In the genomic region with DNA sequence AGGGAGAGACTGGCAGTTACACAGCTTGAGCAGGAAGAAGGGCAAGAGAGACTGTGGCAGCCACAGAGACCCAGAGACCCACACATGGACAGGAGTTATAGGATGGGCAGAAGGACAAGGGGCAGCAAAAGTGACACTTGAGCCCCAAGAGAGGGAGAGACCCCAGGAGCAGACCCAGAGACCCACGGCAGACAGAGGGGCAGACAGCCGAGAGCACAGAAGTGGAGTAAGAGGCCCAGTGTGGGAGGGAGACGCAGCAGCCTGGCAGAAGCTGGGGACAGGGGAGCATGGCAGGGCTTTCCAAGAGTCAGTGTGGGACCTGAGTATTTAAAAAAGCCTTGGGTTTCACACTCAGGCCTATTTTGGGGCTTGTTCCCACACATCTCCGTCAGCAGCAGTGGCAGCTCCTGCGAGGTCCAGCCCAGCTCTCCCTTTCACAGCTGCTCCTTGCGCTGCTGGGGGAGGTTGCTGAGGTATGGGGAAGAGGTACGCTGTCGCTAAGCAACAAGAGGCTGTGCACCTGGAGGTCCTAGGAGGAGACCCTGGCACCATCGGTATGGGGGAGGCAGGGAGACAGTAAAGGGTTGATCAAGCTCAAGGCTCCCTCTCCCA, we compare ENCODE assay signal across 11 cellular contexts. TPM values are rescaled to one million over a fixed set of nuclear protein-coding genes. Genes with fewer than 3 reads are reported as not detected.
A peak's percentile ranks its signal among the peaks of the same experiment; 100 is the strongest.
DNase-seq lines count a peak whose midpoint lies in the region; ATAC-seq and TF ChIP-seq lines count a peak whose summit lies in the region.
"Had no signal": no experiment of that assay in that cellular context is flagged by ENCODE, and none has a peak within 500 bp of the region (broad histone marks: within the 10 kb centered on the region; RNA-seq: fewer than 3 reads in every experiment).

No MANE protein-coding gene starts in this region.

- H3K9me3 Mint-ChIP-seq in CD8-positive, alpha-beta T cell: no peaks in the 10 kb centered on the region
- no peaks in the 10 kb centered on the region for H3K9me3 Mint-ChIP-seq in activated B cell treated with CpG ODN at 0.5 μM for 24 hours

- no peak overlapping the region for H3K4me3 ChIP-seq in CD8-positive, alpha-beta T cell (ENCODE audit: low read depth, low read length)
- H3K4me3 ChIP-seq in left lung: no peak overlapping the region
- H3K4me3 ChIP-seq in skeletal muscle tissue (ENCODE audit: low read length in 3 of 3): peak overlapping the region; percentile 71 to 85 (median 75)
- H3K4me3 ChIP-seq: HAP-1 had no signal

- CTCF ChIA-PET in CD8-positive, alpha-beta T cell (lab: Charles Lee): interaction anchor here (1.4 to 2.0 kb wide), 2 partner anchors 8 to 64 kb away, joined by 3 to 6 read pairs; partner anchors contain the start of gene MEF2D
- CTCF ChIA-PET in activated B cell treated with CpG ODN at 0.5 μM for 24 hours (lab: Charles Lee): interaction anchor here (1.6 kb wide), 1 partner anchor 16 kb away, joined by 5 read pairs; no protein-coding TSS in a partner anchor

- H3K4me1 Mint-ChIP-seq in CD8-positive, alpha-beta T cell (ENCODE audit: low read depth): peaks cover 43% of the 10 kb centered on the region
- H3K4me1 Mint-ChIP-seq in activated B cell treated with CpG ODN at 0.5 μM for 24 hours: peaks cover 44% of the 10 kb centered on the region

- no peak overlapping the region for H3K4me3 Mint-ChIP-seq in CD8-positive, alpha-beta T cell
- no peak overlapping the region for H3K4me3 Mint-ChIP-seq in activated B cell treated with CpG ODN at 0.5 μM for 24 hours

- no peaks in the 10 kb centered on the region for H3K9me3 ChIP-seq in CD8-positive, alpha-beta T cell (ENCODE audit: low read length)
- H3K9me3 ChIP-seq in left lung (no peaks in the 10 kb centered on the region), skeletal muscle tissue (ENCODE audit: control insufficient read depth in 3 of 3, low read length in 3 of 3) (no peaks in the 10 kb centered on the region)
- H3K9me3 ChIP-seq: Caco-2, HAP-1 had no signal

- peak overlapping the region; percentile 23 for H3K27ac Mint-ChIP-seq in CD8-positive, alpha-beta T cell
- H3K27ac Mint-ChIP-seq in activated B cell treated with CpG ODN at 0.5 μM for 24 hours: peak overlapping the region; percentile 70

- DNase-seq in CD8-positive, alpha-beta T cell: no peak
- DNase-seq in activated B cell treated with CpG ODN at 0.5 μM for 24 hours (no peak), left lung (peak in 1 of 2 donors; percentile 25), AG08396 (ENCODE audit: low spot score) (no peak), UCSD-AML1 (lab: John Stamatoyannopoulos, UW; ENCODE audit: unreplicated experiment) (no peak), amniotic stem cell (lab: John Stamatoyannopoulos, UW) (no peak)
- no peak for DNase-seq in stimulated activated CD4-positive, alpha-beta T cell treated with anti-CD3 and anti-CD28 coated beads, Interleukin-4, amount 100 ng/mL, for 1 hour
- DNase-seq: Caco-2, NCI-H69 had no signal

- peaks cover 41% of the 10 kb centered on the region for H3K4me1 ChIP-seq in CD8-positive, alpha-beta T cell (ENCODE audit: insufficient read depth, low read length)
- H3K4me1 ChIP-seq in left lung (peaks cover 19 to 58% of the 10 kb centered on the region in 2 donors), skeletal muscle tissue (ENCODE audit: control insufficient read depth in 3 of 3, insufficient read depth in 3 of 3, low read length in 3 of 3) (peaks cover 38 to 61% (median 43%) of the 10 kb centered on the region in 3 donors)

- intact Hi-C loops in CD8-positive, alpha-beta T cell (cut with DNase I, micrococcal nuclease): loop anchor here (5.0 kb wide), 3 partner anchors 73 to 243 kb away; partner anchors contain the start of genes HDGF (in 1 of the 2), SMG5 (in 1 of the 2) and TMEM79 (in 1 of the 2)
- intact Hi-C loops in activated B cell treated with CpG ODN at 0.5 μM for 24 hours (cut with micrococcal nuclease) (loop anchor here (2.0 to 5.0 kb wide), 2 partner anchors 15 to 38 kb away; no protein-coding TSS in a partner anchor), left lung (cut with DNase I) (no loop called here)

- TF ChIP-seq CTCF in CD8-positive, alpha-beta T cell (IDR thresholded peaks at IDR 0.05): no peak
- TF ChIP-seq CTCF in activated B cell treated with CpG ODN at 0.5 μM for 24 hours (IDR thresholded peaks at IDR 0.05) (no peak), left lung (IDR thresholded peaks at IDR 0.05) (no peak)

- H3K27me3 Mint-ChIP-seq in CD8-positive, alpha-beta T cell (ENCODE audit: low read depth): no peaks in the 10 kb centered on the region
- no peaks in the 10 kb centered on the region for H3K27me3 Mint-ChIP-seq in activated B cell treated with CpG ODN at 0.5 μM for 24 hours

- H3K36me3 ChIP-seq in CD8-positive, alpha-beta T cell (ENCODE audit: insufficient read depth, low read length): no peaks in the 10 kb centered on the region
- H3K36me3 ChIP-seq in left lung (no peaks in the 10 kb centered on the region), skeletal muscle tissue (ENCODE audit: control insufficient read depth in 3 of 3, insufficient read depth in 3 of 3, low read length in 3 of 3) (no peaks in the 10 kb centered on the region)
- H3K36me3 ChIP-seq: HAP-1 had no signal

- peak overlapping the region; percentile 84 to 91 (median 89) for H3K9ac ChIP-seq in skeletal muscle tissue (ENCODE audit: low read depth in 1 of 3, low read length in 3 of 3)

- no peaks in the 10 kb centered on the region for H3K27me3 ChIP-seq in CD8-positive, alpha-beta T cell (ENCODE audit: insufficient read depth, low read length)
- no peaks in the 10 kb centered on the region for H3K27me3 ChIP-seq in left lung
- no peaks in the 10 kb centered on the region for H3K27me3 ChIP-seq in skeletal muscle tissue (ENCODE audit: control insufficient read depth in 3 of 3, insufficient read depth in 3 of 3, low read length in 3 of 3)

- no peaks in the 10 kb centered on the region for H3K36me3 Mint-ChIP-seq in CD8-positive, alpha-beta T cell
- H3K36me3 Mint-ChIP-seq in activated B cell treated with CpG ODN at 0.5 μM for 24 hours (ENCODE audit: low read depth): no peaks in the 10 kb centered on the region

- POLR2A ChIA-PET in CD8-positive, alpha-beta T cell (lab: Charles Lee): interaction anchor here (1.4 to 1.6 kb wide), 2 partner anchors 9 to 11 kb away, joined by 3 to 5 read pairs; partner anchors contain the start of gene MEF2D
- POLR2A ChIA-PET in activated B cell treated with CpG ODN at 0.5 μM for 24 hours (lab: Charles Lee): interaction anchor here (0.5 to 21.6 kb wide), 4 partner anchors 9 to 40 kb away, joined by 3 to 1179 read pairs (median 6); partner anchors contain the start of gene MEF2D

- H3K27ac ChIP-seq in CD8-positive, alpha-beta T cell (ENCODE audit: low read depth, low read length): no peak overlapping the region
- H3K27ac ChIP-seq in left lung (peak overlapping the region; percentile 67 to 82), skeletal muscle tissue (ENCODE audit: low read depth, low read length) (peak overlapping the region; percentile 100)

- no peak for ATAC-seq in CD8-positive, alpha-beta T cell
- ATAC-seq in activated B cell treated with CpG ODN at 0.5 μM for 24 hours (ENCODE audit: low read depth) (no peak), left lung (no peak)

RNA-seq across cellular contexts. Expression of gene MEF2D, which starts 9.0 kb away (rescaled TPM):
- 100 to 1,000 TPM; 227 to 230 TPM for total RNA-seq in CD8-positive, alpha-beta T cell
- total RNA-seq in activated B cell treated with CpG ODN at 0.5 μM for 24 hours (101 and 114 TPM in 2 replicates), left lung (10 to 100 TPM; 45.4 to 52.8 TPM), skeletal muscle tissue (7.8 TPM)

Comparison
In these comparisons a context has a peak if more than half of its experiments do, and no peak if none do; other contexts are left out.
1. H3K4me3 ChIP-seq: peak in skeletal muscle tissue (3 of 3); none in CD8-positive, alpha-beta T cell (single experiment) and left lung (0 of 2).
2. intact Hi-C loops: an anchor here in CD8-positive, alpha-beta T cell (5.0 kb wide) and activated B cell treated with CpG ODN at 0.5 μM for 24 hours (2.0 to 5.0 kb wide); none called in left lung.